1 cellular context compared by ENCODE assay signal in genomic region chr14:55578511-55578910, GRCh38.
TF ChIP-seq lines count a peak whose summit lies in the region.

No MANE protein-coding gene starts in this region.

TF ChIP-seq in GM12878, 131 proteins besides CTCF, POLR2A, EP300 and RAD21 (continued from another document):
- TF ChIP-seq SKIL (IDR thresholded peaks at IDR 0.05; ENCODE audit: low read depth, poor library complexity, severe bottlenecking) (no peak), RAD51 (IDR thresholded peaks at IDR 0.05) (no peak)
